In genomic region chr3:18825586-18826157, GRCh38 we compare ENCODE assay signal across 14 cellular contexts.
"Had no signal": no experiment of that assay in that cellular context is flagged by ENCODE, and none has a peak within 500 bp of the region (broad histone marks: within the 10 kb centered on the region; RNA-seq: fewer than 3 reads in every experiment).

No MANE protein-coding gene starts in this region.

- H3K27ac ChIP-seq: adrenal gland, epithelial cell of prostate, stomach, testis, upper lobe of left lung had no signal

- H3K36me3 Mint-ChIP-seq: immature natural killer cell had no signal

- H3K4me3 ChIP-seq: adrenal gland, stomach, testis, upper lobe of left lung had no signal

- DNase-seq: activated CD4-positive, alpha-beta T cell treated with anti-CD3 and anti-CD28 coated beads, Interleukin-2, amount 50 U/mL, for 4 hours; activated CD4-positive, CD25-positive, alpha-beta regulatory T cell; activated gamma-delta T cell treated with Interleukin-2 at 50 U/mL for 16 hours; activated T-cell treated with anti-CD3 and anti-CD28 coated beads, Interleukin-2, amount 50 U/mL, for 48 hours; adrenal gland; dermis blood vessel endothelial cell; foreskin melanocyte; immature natural killer cell; stomach; testis; upper lobe of left lung had no signal

- H3K27me3 ChIP-seq: adrenal gland, stomach, testis, upper lobe of left lung had no signal

- H3K4me1 ChIP-seq: adrenal gland, stomach, testis, upper lobe of left lung had no signal

- H3K9me3 Mint-ChIP-seq: immature natural killer cell had no signal

- H3K27ac Mint-ChIP-seq: immature natural killer cell had no signal

- H3K9me3 ChIP-seq: adrenal gland, stomach, testis, upper lobe of left lung had no signal

- H3K4me1 Mint-ChIP-seq: neural crest cell had no signal

- ATAC-seq: sciatic nerve had no signal

- H3K4me3 Mint-ChIP-seq: immature natural killer cell, neural crest cell had no signal

- H3K36me3 ChIP-seq: adrenal gland, stomach, upper lobe of left lung had no signal
